Comparison of ENCODE assay signal across 8 cellular contexts in genomic region chr6:29965873-29966601, GRCh38. TPM values are rescaled to one million over a fixed set of nuclear protein-coding genes. Genes with fewer than 3 reads are reported as not detected.
DNase-seq lines count a peak whose midpoint lies in the region; ATAC-seq and TF ChIP-seq lines count a peak whose summit lies in the region.

No MANE protein-coding gene starts in this region.

- ATAC-seq in GM21447 (IDR thresholded peaks at IDR 0.05; ENCODE audit: unreplicated experiment) (peak; percentile 48), WTC11 (peak; percentile 59), HG03354 (IDR thresholded peaks at IDR 0.05; ENCODE audit: poor library complexity, severe bottlenecking, unreplicated experiment) (no peak)

- CTCF ChIA-PET in WTC11 (lab: Charles Lee): interaction anchor here (1.6 to 2.0 kb wide), 2 partner anchors 10 to 118 kb away, joined by 9 to 10 read pairs; no protein-coding TSS in a partner anchor

- H3K4me3 Mint-ChIP-seq in WTC11 (peak overlapping the region; percentile 34; the same call in 1 of the 2 replicates), endothelial cell (ENCODE audit: unreplicated experiment) (peak overlapping the region; percentile 79)

- H3K36me3 Mint-ChIP-seq in WTC11 (no peaks in the 10 kb centered on the region), endothelial cell (ENCODE audit: low read depth, unreplicated experiment) (no peaks in the 10 kb centered on the region)

- POLR2A ChIA-PET in WTC11 (lab: Charles Lee): interaction anchor here (3.0 kb wide), 1 partner anchor 9 kb away, joined by 15 read pairs; no protein-coding TSS in a partner anchor

- peak overlapping the region; percentile 68 for H3K27ac ChIP-seq in C4-2B

- H3K27me3 Mint-ChIP-seq in WTC11 (ENCODE audit: low read depth) (peaks cover under 1% of the 10 kb centered on the region; the same call in 1 of the 2 replicates), endothelial cell (ENCODE audit: unreplicated experiment) (peaks cover 4% of the 10 kb centered on the region)

- no peaks in the 10 kb centered on the region for H3K9me3 Mint-ChIP-seq in WTC11
- no peaks in the 10 kb centered on the region for H3K9me3 Mint-ChIP-seq in endothelial cell (ENCODE audit: unreplicated experiment)

- no peak for TF ChIP-seq CTCF in C4-2B (conservative IDR thresholded peaks at IDR 0.05)
- no peak for TF ChIP-seq CTCF in WTC11 (IDR thresholded peaks at IDR 0.05)
- TF ChIP-seq CTCF in endothelial cell (IDR thresholded peaks at IDR 0.05; ENCODE audit: unreplicated experiment): no peak

- H3K27ac Mint-ChIP-seq in WTC11: peak overlapping the region; percentile 87
- peak overlapping the region; percentile 98 for H3K27ac Mint-ChIP-seq in endothelial cell (ENCODE audit: unreplicated experiment)

- peaks cover 37% of the 10 kb centered on the region for H3K4me1 Mint-ChIP-seq in WTC11
- peaks cover 59% of the 10 kb centered on the region for H3K4me1 Mint-ChIP-seq in endothelial cell (ENCODE audit: unreplicated experiment)

- DNase-seq in NCI-H2196 treated with DMSO at 0.1 percent for 48 hours (lab: John Stamatoyannopoulos, UW; ENCODE audit: unreplicated experiment) (peak; percentile 83), WTC11 (ENCODE audit: low spot score) (no peak), endothelial cell (ENCODE audit: low spot score) (peak; percentile 31), mesenteric fat pad (ENCODE audit: low spot score) (peak; percentile 94), superior temporal gyrus (ENCODE audit: extremely low spot score) (peak; percentile 77)

TF ChIP-seq in WTC11, 78 proteins besides CTCF, POLR2A, EP300 and RAD21:
- TF ChIP-seq ESRRA (CRISPR knock-in tag; IDR thresholded peaks at IDR 0.05; ENCODE audit: borderline replicate concordance) (no peak), NFYB (CRISPR knock-in tag; conservative IDR thresholded peaks at IDR 0.05; ENCODE audit: low read depth) (no peak), JAZF1 (CRISPR knock-in tag; IDR thresholded peaks at IDR 0.05) (no peak), ZNF219 (CRISPR knock-in tag; IDR thresholded peaks at IDR 0.05; ENCODE audit: borderline replicate concordance) (no peak), AFF4 (CRISPR knock-in tag; IDR thresholded peaks at IDR 0.05; ENCODE audit: borderline replicate concordance) (no peak), ZNF425 (CRISPR knock-in tag; conservative IDR thresholded peaks at IDR 0.05) (no peak), KAT7 (CRISPR knock-in tag; IDR thresholded peaks at IDR 0.05; ENCODE audit: borderline replicate concordance) (no peak), ZNF317 (CRISPR knock-in tag; IDR thresholded peaks at IDR 0.05; ENCODE audit: borderline replicate concordance, low read depth) (no peak), SP1 (CRISPR knock-in tag; conservative IDR thresholded peaks at IDR 0.05) (no peak), TEAD4 (CRISPR knock-in tag; IDR thresholded peaks at IDR 0.05) (no peak), ETV6 (CRISPR knock-in tag; IDR thresholded peaks at IDR 0.05) (no peak), ZBTB21 (CRISPR knock-in tag; IDR thresholded peaks at IDR 0.05; ENCODE audit: borderline replicate concordance) (no peak), ELF4 (CRISPR knock-in tag; IDR thresholded peaks at IDR 0.05; ENCODE audit: low read depth) (no peak), FOXK1 (CRISPR knock-in tag; IDR thresholded peaks at IDR 0.05) (no peak), MXD4 (CRISPR knock-in tag; IDR thresholded peaks at IDR 0.05; ENCODE audit: borderline replicate concordance) (no peak), ATF1 (CRISPR knock-in tag; IDR thresholded peaks at IDR 0.05) (no peak), HMGXB4 (CRISPR knock-in tag; IDR thresholded peaks at IDR 0.05) (no peak)
- TF ChIP-seq, protein P1, sequence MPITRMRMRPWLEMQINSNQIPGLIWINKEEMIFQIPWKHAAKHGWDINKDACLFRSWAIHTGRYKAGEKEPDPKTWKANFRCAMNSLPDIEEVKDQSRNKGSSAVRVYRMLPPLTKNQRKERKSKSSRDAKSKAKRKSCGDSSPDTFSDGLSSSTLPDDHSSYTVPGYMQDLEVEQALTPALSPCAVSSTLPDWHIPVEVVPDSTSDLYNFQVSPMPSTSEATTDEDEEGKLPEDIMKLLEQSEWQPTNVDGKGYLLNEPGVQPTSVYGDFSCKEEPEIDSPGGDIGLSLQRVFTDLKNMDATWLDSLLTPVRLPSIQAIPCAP (CRISPR knock-in tag; IDR thresholded peaks at IDR 0.05): no peak
- TF ChIP-seq, protein P2, sequence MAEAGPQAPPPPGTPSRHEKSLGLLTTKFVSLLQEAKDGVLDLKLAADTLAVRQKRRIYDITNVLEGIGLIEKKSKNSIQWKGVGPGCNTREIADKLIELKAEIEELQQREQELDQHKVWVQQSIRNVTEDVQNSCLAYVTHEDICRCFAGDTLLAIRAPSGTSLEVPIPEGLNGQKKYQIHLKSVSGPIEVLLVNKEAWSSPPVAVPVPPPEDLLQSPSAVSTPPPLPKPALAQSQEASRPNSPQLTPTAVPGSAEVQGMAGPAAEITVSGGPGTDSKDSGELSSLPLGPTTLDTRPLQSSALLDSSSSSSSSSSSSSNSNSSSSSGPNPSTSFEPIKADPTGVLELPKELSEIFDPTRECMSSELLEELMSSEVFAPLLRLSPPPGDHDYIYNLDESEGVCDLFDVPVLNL (CRISPR knock-in tag; IDR thresholded peaks at IDR 0.05; ENCODE audit: borderline replicate concordance, low read depth): no peak
- TF ChIP-seq, protein P3, sequence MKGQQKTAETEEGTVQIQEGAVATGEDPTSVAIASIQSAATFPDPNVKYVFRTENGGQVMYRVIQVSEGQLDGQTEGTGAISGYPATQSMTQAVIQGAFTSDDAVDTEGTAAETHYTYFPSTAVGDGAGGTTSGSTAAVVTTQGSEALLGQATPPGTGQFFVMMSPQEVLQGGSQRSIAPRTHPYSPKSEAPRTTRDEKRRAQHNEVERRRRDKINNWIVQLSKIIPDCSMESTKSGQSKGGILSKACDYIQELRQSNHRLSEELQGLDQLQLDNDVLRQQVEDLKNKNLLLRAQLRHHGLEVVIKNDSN (CRISPR knock-in tag; IDR thresholded peaks at IDR 0.05): no peak

RNA-seq across cellular contexts. Expression of gene HLA-A, which starts 23.7 kb away (rescaled TPM):
- total RNA-seq in WTC11 (2021) (93.2 to 135 TPM (median 134 TPM) in 3 replicates), endothelial cell (ENCODE audit: unreplicated experiment) (167 TPM), mesenteric fat pad (526 TPM)
